21 cellular contexts compared by ENCODE assay signal in genomic region chr12:29086325-29087271, GRCh38.
"Had no signal": no experiment of that assay in that cellular context is flagged by ENCODE, and none has a peak within 500 bp of the region (broad histone marks: within the 10 kb centered on the region; RNA-seq: fewer than 3 reads in every experiment).

No MANE protein-coding gene starts in this region.

- H3K4me1 ChIP-seq: adrenal gland, breast epithelium, gastrocnemius medialis, left lung, parathyroid adenoma, spleen, suprapubic skin had no signal

- H3K4me3 ChIP-seq: adrenal gland, breast epithelium, gastrocnemius medialis, left lung, spleen, suprapubic skin had no signal

- H3K9me3 ChIP-seq: adrenal gland, gastrocnemius medialis, left lung, neutrophil, suprapubic skin had no signal

- H3K9ac ChIP-seq: parathyroid adenoma had no signal

- H3K36me3 ChIP-seq: adrenal gland, breast epithelium, gastrocnemius medialis, left lung, neutrophil, spleen, suprapubic skin, WERI-Rb-1 had no signal

- DNase-seq: activated CD4-positive, alpha-beta T cell treated with anti-CD3 and anti-CD28 coated beads, Interleukin-2, amount 50 U/mL, for 4 hours; activated gamma-delta T cell treated with Interleukin-2 at 50 U/mL for 16 hours; activated T-cell treated with anti-CD3 and anti-CD28 coated beads, Interleukin-2, amount 50 U/mL, for 72 hours; adrenal gland; effector CD4-positive, alpha-beta T cell; gastrocnemius medialis; head of caudate nucleus; spleen; stimulated activated naive CD4-positive, alpha-beta T cell; T-helper 2 cell; trophoblast cell; WERI-Rb-1 had no signal

- FAIRE-seq: astrocyte had no signal

- H3K27me3 ChIP-seq: adrenal gland, breast epithelium, gastrocnemius medialis, left lung, neutrophil, spleen, suprapubic skin had no signal

- H3K79me2 ChIP-seq: parathyroid adenoma had no signal

- H3K27ac ChIP-seq: adrenal gland, breast epithelium, gastrocnemius medialis, left lung, neutrophil, parathyroid adenoma, spleen, suprapubic skin, WERI-Rb-1 had no signal

- ATAC-seq: activated naive CD4-positive, alpha-beta T cell treated with anti-CD3 and anti-CD28 coated beads, Interleukin-2, amount 50 U/mL, for 72 hours; activated T-cell treated with anti-CD3 and anti-CD28 coated beads, Interleukin-2, amount 50 U/mL, for 72 hours; esophagus mucosa; gastrocnemius medialis; left lung; sciatic nerve had no signal
